In the genomic region with DNA sequence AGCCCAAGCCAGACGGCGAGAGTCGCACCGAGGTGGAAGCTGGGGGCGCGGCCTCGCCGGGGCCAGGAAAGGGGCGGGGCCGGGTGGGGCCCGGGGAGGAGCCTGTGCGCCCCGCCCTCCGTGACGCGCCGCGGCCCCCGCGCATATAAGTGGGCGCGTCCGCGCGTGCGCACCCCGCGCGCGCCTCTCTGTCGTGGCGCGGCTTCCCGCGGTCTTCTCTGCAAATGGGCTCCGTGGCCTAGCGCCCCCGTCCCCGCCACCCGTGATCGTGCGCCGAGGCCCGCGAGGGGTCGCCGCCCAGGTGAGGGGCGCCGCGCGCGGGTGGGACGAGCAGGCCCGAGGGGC, we compare ENCODE assay signal across 8 cellular contexts. TPM values are rescaled to one million over a fixed set of nuclear protein-coding genes. Genes with fewer than 3 reads are reported as not detected.
DNase-seq lines count a peak whose midpoint lies in the region; ATAC-seq and TF ChIP-seq lines count a peak whose summit lies in the region.

A gene with protein sequence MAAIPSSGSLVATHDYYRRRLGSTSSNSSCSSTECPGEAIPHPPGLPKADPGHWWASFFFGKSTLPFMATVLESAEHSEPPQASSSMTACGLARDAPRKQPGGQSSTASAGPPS (plus strand): TSS at position 172 of the 345 bp plus-strand sequence. CDS start 544 bp downstream, outside the sequence.

- H3K9me3 Mint-ChIP-seq in CD8-positive, alpha-beta memory T cell: peaks cover 0 to 4% (median 0%) of the 10 kb centered on the region in 5 donors
- H3K9me3 Mint-ChIP-seq in nephron: no peaks in the 10 kb centered on the region

- TF ChIP-seq CTCF in fibroblast of pulmonary artery (IDR thresholded peaks at IDR 0.05; ENCODE audit: low read length, missing control alignments): no peak
- TF ChIP-seq CTCF in nephron (IDR thresholded peaks at IDR 0.05; ENCODE audit: unreplicated experiment in 3 of 3): no peak

- no peaks in the 10 kb centered on the region for H3K27me3 ChIP-seq in CD8-positive, alpha-beta memory T cell (ENCODE audit: insufficient read depth, low read length, poor library complexity, severe bottlenecking)

- H3K27ac Mint-ChIP-seq in CD8-positive, alpha-beta memory T cell: peak within 1 kb of the TSS; percentile 35 to 91 (median 76)
- H3K27ac Mint-ChIP-seq in nephron: peak within 1 kb of the TSS in 2 of 3 experiments; percentile 48 to 60

- CTCF ChIA-PET in CD8-positive, alpha-beta memory T cell (lab: Charles Lee): interaction anchor here (1.0 to 3.1 kb wide), 7 partner anchors 17 to 460 kb away, joined by 3 to 24 read pairs (median 8); a partner anchor contains a TSS

- no peaks in the 10 kb centered on the region for H3K9me3 ChIP-seq in CD8-positive, alpha-beta memory T cell (ENCODE audit: low read length)

- H3K36me3 Mint-ChIP-seq in CD8-positive, alpha-beta memory T cell: peaks cover 5 to 25% (median 7%) of the 10 kb centered on the region in 3 donors
- peaks cover 13% of the 10 kb centered on the region for H3K36me3 Mint-ChIP-seq in nephron (ENCODE audit: low read depth)

- peak within 1 kb of the TSS; percentile 70 for H3K4me3 ChIP-seq in CD8-positive, alpha-beta memory T cell (ENCODE audit: low read length)
- peak within 1 kb of the TSS; percentile 81 for H3K4me3 ChIP-seq in fibroblast of pulmonary artery (replicated peaks; ENCODE audit: low read depth, low read length)

- peaks cover 8 to 34% (median 10%) of the 10 kb centered on the region in 3 donors for H3K4me1 Mint-ChIP-seq in CD8-positive, alpha-beta memory T cell
- peaks cover 12% of the 10 kb centered on the region for H3K4me1 Mint-ChIP-seq in nephron

- DNase-seq in CD8-positive, alpha-beta memory T cell: peak; percentile 79 to 89 (median 84)
- DNase-seq in HK-2 (ENCODE audit: unreplicated experiment): peak; percentile 92
- DNase-seq in RKO (ENCODE audit: low spot score): peak; percentile 83
- peak; percentile 79 for DNase-seq in activated T-helper 9 cell treated with anti-CD3 and anti-CD28 coated beads, Interleukin-2, amount 50 U/mL, for 16 hours (ENCODE audit: low read depth)
- peak; percentile 83 for DNase-seq in fibroblast of pulmonary artery (ENCODE audit: low read depth)
- DNase-seq in stimulated activated naive CD4-positive, alpha-beta T cell (lab: John Stamatoyannopoulos, UW): peak; percentile 71 to 91 (median 80)

- H3K4me1 ChIP-seq in CD8-positive, alpha-beta memory T cell (ENCODE audit: insufficient read depth, low read length): peaks cover 20% of the 10 kb centered on the region

- peak within 1 kb of the TSS; percentile 76 to 91 (median 81) for H3K4me3 Mint-ChIP-seq in CD8-positive, alpha-beta memory T cell
- peak within 1 kb of the TSS; percentile 90 to 92 (median 91) for H3K4me3 Mint-ChIP-seq in nephron

- no peaks in the 10 kb centered on the region for H3K27me3 Mint-ChIP-seq in CD8-positive, alpha-beta memory T cell
- H3K27me3 Mint-ChIP-seq in nephron (ENCODE audit: low read depth): peaks cover 7% of the 10 kb centered on the region

- ATAC-seq in GM19438 (IDR thresholded peaks at IDR 0.05; ENCODE audit: low read depth, unreplicated experiment): peak; percentile 50

- peaks cover 14% of the 10 kb centered on the region for H3K36me3 ChIP-seq in CD8-positive, alpha-beta memory T cell (ENCODE audit: insufficient read depth, low read length)

- POLR2A ChIA-PET in CD8-positive, alpha-beta memory T cell (lab: Charles Lee): interaction anchor here (0.7 to 3.1 kb wide), 19 partner anchors 9 to 726 kb away, joined by 3 to 31 read pairs (median 7); a partner anchor contains a TSS

- peak within 1 kb of the TSS; percentile 79 for H3K27ac ChIP-seq in CD8-positive, alpha-beta memory T cell (ENCODE audit: low read depth, low read length)

RNA-seq across cellular contexts. Expression of the gene that starts here (rescaled TPM):
- 100 to 1,000 TPM; 207 to 218 TPM for total RNA-seq in CD8-positive, alpha-beta memory T cell
- 137 TPM for polyA plus RNA-seq in CD8-positive, alpha-beta memory T cell

Comparison
In these comparisons a context has a peak if more than half of its experiments do, and no peak if none do; other contexts are left out.
1. Peak in every context shown above with its lines: DNase-seq, ATAC-seq, H3K4me3 ChIP-seq and H3K27ac ChIP-seq.